ENCODE assay signal across 19 cellular contexts in genomic region chr15:76998661-76999285, GRCh38. TPM values are rescaled to one million over a fixed set of nuclear protein-coding genes. Genes with fewer than 3 reads are reported as not detected.
DNase-seq lines count a peak whose midpoint lies in the region; ATAC-seq and TF ChIP-seq lines count a peak whose summit lies in the region.
"Had no signal": no experiment of that assay in that cellular context is flagged by ENCODE, and none has a peak within 500 bp of the region (broad histone marks: within the 10 kb centered on the region; RNA-seq: fewer than 3 reads in every experiment).

No MANE protein-coding gene starts in this region.

- H3K27ac ChIP-seq in Karpas-422 (ENCODE audit: low read length), result peak overlapping the region; percentile 81
- peak overlapping the region in 3 of 8 donors; percentile 92 to 97 (median 93) for H3K27ac ChIP-seq in spleen
- H3K27ac ChIP-seq: PC-9, SK-N-MC had no signal

- H3K36me3 ChIP-seq in Karpas-422 (ENCODE audit: insufficient read depth, low read length) (no peaks in the 10 kb centered on the region), spleen (peaks cover 0 to 17% (median 0%) of the 10 kb centered on the region in 6 donors)
- H3K36me3 ChIP-seq: HAP-1, thoracic aorta had no signal

- peak overlapping the region; percentile 86 for H3K4me2 ChIP-seq in Karpas-422 (ENCODE audit: low read depth, low read length, poor library complexity, severe bottlenecking)
- H3K4me2 ChIP-seq: PC-9 had no signal

- no peak for ATAC-seq in activated naive CD8-positive, alpha-beta T cell treated with anti-CD3 and anti-CD28 coated beads, Interleukin-2, amount 10 ng/mL, durations not matched to agents 7 days and 5 days (ENCODE audit: low read depth)
- ATAC-seq in GM18909 (IDR thresholded peaks at IDR 0.05; ENCODE audit: poor library complexity, unreplicated experiment), result no peak

- H3K9ac ChIP-seq in Karpas-422 (ENCODE audit: low read length), result 0 out of 2 replicates have a peak overlapping the region, but pooled peaks have one; percentile 84

- intact Hi-C loops in activated naive CD4-positive, alpha-beta T cell treated with anti-CD3 and anti-CD28 coated beads for 36 hours (cut with micrococcal nuclease), result loop anchor here (5.0 to 10.0 kb wide), 4 partner anchors 66 to 1544 kb away; partner anchors contain the start of genes HMG20A, PEAK1, RCN2 and SIN3A
- intact Hi-C loops in spleen (cut with DNase I; ENCODE audit: low total_unique reads), result no loop called here

- H3K36me3 Mint-ChIP-seq in activated naive CD4-positive, alpha-beta T cell treated with anti-CD3 and anti-CD28 coated beads for 36 hours (ENCODE audit: low read depth), result peaks cover 17% of the 10 kb centered on the region
- peaks cover 33% of the 10 kb centered on the region for H3K36me3 Mint-ChIP-seq in activated naive CD8-positive, alpha-beta T cell treated with anti-CD3 and anti-CD28 coated beads, Interleukin-2, amount 10 ng/mL, durations not matched to agents 7 days and 5 days

- H3K4me1 ChIP-seq in Karpas-422 (ENCODE audit: low read length) (peaks cover 93% of the 10 kb centered on the region), spleen (peaks cover 39 to 100% (median 96%) of the 10 kb centered on the region in 6 donors)
- H3K4me1 ChIP-seq: HAP-1 had no signal

- peak overlapping the region; percentile 55 for H3K27ac Mint-ChIP-seq in activated naive CD4-positive, alpha-beta T cell treated with anti-CD3 and anti-CD28 coated beads for 36 hours
- H3K27ac Mint-ChIP-seq in activated naive CD8-positive, alpha-beta T cell treated with anti-CD3 and anti-CD28 coated beads, Interleukin-2, amount 10 ng/mL, durations not matched to agents 7 days and 5 days, result peak overlapping the region; percentile 95

- H3K9me3 Mint-ChIP-seq in activated naive CD4-positive, alpha-beta T cell treated with anti-CD3 and anti-CD28 coated beads for 36 hours, result no peaks in the 10 kb centered on the region
- no peaks in the 10 kb centered on the region for H3K9me3 Mint-ChIP-seq in activated naive CD8-positive, alpha-beta T cell treated with anti-CD3 and anti-CD28 coated beads, Interleukin-2, amount 10 ng/mL, durations not matched to agents 7 days and 5 days

- H3K27me3 ChIP-seq in Karpas-422 (ENCODE audit: low read length) (no peaks in the 10 kb centered on the region), spleen (replicated peaks in 1 of 7) (no peaks in the 10 kb centered on the region)

- CTCF ChIA-PET in activated naive CD4-positive, alpha-beta T cell treated with anti-CD3 and anti-CD28 coated beads for 36 hours (lab: Charles Lee), result interaction anchor here (0.8 to 5.9 kb wide), 9 partner anchors 8 to 500 kb away, joined by 3 to 38 read pairs (median 4); no protein-coding TSS in a partner anchor

- no peaks in the 10 kb centered on the region for H3K27me3 Mint-ChIP-seq in activated naive CD4-positive, alpha-beta T cell treated with anti-CD3 and anti-CD28 coated beads for 36 hours (ENCODE audit: low read depth)
- H3K27me3 Mint-ChIP-seq in activated naive CD8-positive, alpha-beta T cell treated with anti-CD3 and anti-CD28 coated beads, Interleukin-2, amount 10 ng/mL, durations not matched to agents 7 days and 5 days, result no peaks in the 10 kb centered on the region

- H3K9me2 ChIP-seq in Karpas-422 (replicated peaks; ENCODE audit: insufficient read depth, low read length), result no peaks in the 10 kb centered on the region

- H3K9me3 ChIP-seq in Karpas-422 (ENCODE audit: low read length) (no peaks in the 10 kb centered on the region), spleen (no peaks in the 10 kb centered on the region)
- H3K9me3 ChIP-seq: HAP-1, thoracic aorta had no signal

- H4K20me1 ChIP-seq in Karpas-422 (ENCODE audit: insufficient read depth, low read depth, low read length), result no peaks in the 10 kb centered on the region

- no peak for TF ChIP-seq CTCF in spleen (IDR thresholded peaks at IDR 0.05 in 8 of 11, conservative IDR thresholded peaks at IDR 0.05 in 3 of 11)

- DNase-seq in activated naive CD4-positive, alpha-beta T cell treated with anti-CD3 and anti-CD28 coated beads for 36 hours, result peak; percentile 50
- DNase-seq in activated naive CD4-positive, alpha-beta T cell treated with anti-CD3 and anti-CD28 coated beads, Interleukin-2, amount 50 U/mL, for 16 hours, result no peak
- DNase-seq in Karpas-422 (no peak), spleen (peak; percentile 41), islet precursor cell (no peak), NCI-H2196 (lab: John Stamatoyannopoulos, UW; ENCODE audit: unreplicated experiment) (no peak)
- no peak for DNase-seq in activated naive CD8-positive, alpha-beta T cell treated with anti-CD3 and anti-CD28 coated beads, Interleukin-2, amount 10 ng/mL, durations not matched to agents 7 days and 5 days
- DNase-seq: amygdala; DMS153; NCI-H2029; NCI-H524 treated with DMSO at 0.1 percent for 48 hours; occipital lobe; PC-9; stimulated activated CD4-positive, alpha-beta T cell treated with anti-CD3 and anti-CD28 coated beads, Interleukin-2, amount 100 ng/mL, for 48 hours had no signal

- H3K4me1 Mint-ChIP-seq in activated naive CD4-positive, alpha-beta T cell treated with anti-CD3 and anti-CD28 coated beads for 36 hours (ENCODE audit: low read depth), result peaks cover 72% of the 10 kb centered on the region
- H3K4me1 Mint-ChIP-seq in activated naive CD8-positive, alpha-beta T cell treated with anti-CD3 and anti-CD28 coated beads, Interleukin-2, amount 10 ng/mL, durations not matched to agents 7 days and 5 days, result peaks cover 68% of the 10 kb centered on the region

- H3K4me3 Mint-ChIP-seq in activated naive CD4-positive, alpha-beta T cell treated with anti-CD3 and anti-CD28 coated beads for 36 hours, result peak overlapping the region; percentile 84
- H3K4me3 Mint-ChIP-seq in activated naive CD8-positive, alpha-beta T cell treated with anti-CD3 and anti-CD28 coated beads, Interleukin-2, amount 10 ng/mL, durations not matched to agents 7 days and 5 days, result peak overlapping the region; percentile 95

- H2AFZ ChIP-seq in Karpas-422 (ENCODE audit: low read length), result no peak overlapping the region
- H2AFZ ChIP-seq: PC-9 had no signal

- H3K79me2 ChIP-seq in Karpas-422 (ENCODE audit: low read length), result peaks cover 28% of the 10 kb centered on the region

- no peak overlapping the region for H3K4me3 ChIP-seq in Karpas-422 (ENCODE audit: low read length)
- peak overlapping the region in 1 of 8 donors; percentile 71 for H3K4me3 ChIP-seq in spleen
- H3K4me3 ChIP-seq: HAP-1, PC-9, SK-N-MC, thoracic aorta had no signal

- TF ChIP-seq POLR2A in spleen (IDR thresholded peaks at IDR 0.05), result no peak

- 65 to 70% (median 68%) methylated on average over 8 of the region's 8 CpGs for WGBS in spleen, 5 donors

- POLR2A ChIA-PET in activated naive CD8-positive, alpha-beta T cell treated with anti-CD3 and anti-CD28 coated beads, Interleukin-2, amount 10 ng/mL, durations not matched to agents 7 days and 5 days (lab: Charles Lee), result interaction anchor here (0.5 to 9.0 kb wide), 7 partner anchors 11 to 1373 kb away, joined by 3 to 137 read pairs (median 4); partner anchors contain the start of gene SNUPN

RNA-seq across cellular contexts. Expression of gene PSTPIP1, which starts 3.8 kb away (rescaled TPM):
- total RNA-seq in activated naive CD4-positive, alpha-beta T cell treated with anti-CD3 and anti-CD28 coated beads for 36 hours, result 100 to 1,000 TPM in 1 of 2 experiments, 10 to 100 TPM in 1; 94.2 to 102 TPM
- 13.1 and 40.4 TPM in 2 replicates for total RNA-seq in Karpas-422 (2014; rRNA removed; shearing (Covaris generic); ENCODE audit: low replicate concordance)
- 100 to 1,000 TPM; 238 to 241 TPM for total RNA-seq in activated naive CD8-positive, alpha-beta T cell treated with anti-CD3 and anti-CD28 coated beads, Interleukin-2, amount 10 ng/mL, durations not matched to agents 7 days and 5 days
- 100 to 1,000 TPM in 1 of 7 donors, 10 to 100 TPM in 6; 62.0 to 130 (median 82.6) TPM for total RNA-seq in spleen
- 100 to 1,000 TPM in 2 of 3 donors, 10 to 100 TPM in 1; 31.1 to 150 (median 115) TPM for polyA plus RNA-seq in spleen
- total RNA-seq: fibroblast of villous mesenchyme, PC-9 had no signal

Comparison
In these comparisons a context has a peak if more than half of its experiments do, and no peak if none do; other contexts are left out.
1. DNase-seq: peak in activated naive CD4-positive, alpha-beta T cell treated with anti-CD3 and anti-CD28 coated beads for 36 hours (single experiment) and spleen (single experiment); none in activated naive CD4-positive, alpha-beta T cell treated with anti-CD3 and anti-CD28 coated beads, Interleukin-2, amount 50 U/mL, for 16 hours (single experiment), Karpas-422 (single experiment), activated naive CD8-positive, alpha-beta T cell treated with anti-CD3 and anti-CD28 coated beads, Interleukin-2, amount 10 ng/mL, durations not matched to agents 7 days and 5 days (single experiment), islet precursor cell (single experiment) and NCI-H2196 (single experiment).